Comparison of ENCODE assay signal across 8 cellular contexts in genomic region chr1:150516050-150516591, GRCh38. TPM values are rescaled to one million over a fixed set of nuclear protein-coding genes. Genes with fewer than 3 reads are reported as not detected.
A peak's percentile ranks its signal among the peaks of the same experiment; 100 is the strongest.
DNase-seq lines count a peak whose midpoint lies in the region; ATAC-seq and TF ChIP-seq lines count a peak whose summit lies in the region.

No MANE protein-coding gene starts in this region.

- H3K4me1 ChIP-seq in HAP-1, result peaks cover 11% of the 10 kb centered on the region
- H3K4me1 ChIP-seq in PC-9 (replicated peaks; ENCODE audit: insufficient read depth), result peaks cover 22% of the 10 kb centered on the region
- H3K4me1 ChIP-seq in mesodermal cell (ENCODE audit: control insufficient read depth, insufficient read depth, low read length, poor library complexity, severe bottlenecking), result peaks cover 8% of the 10 kb centered on the region
- H3K4me1 ChIP-seq in upper lobe of right lung, result peaks cover 8% of the 10 kb centered on the region

- no peak overlapping the region for H3K27ac ChIP-seq in PC-9
- H3K27ac ChIP-seq in mesodermal cell (ENCODE audit: low read depth, low read length, severe bottlenecking), result peak overlapping the region; percentile 45
- H3K27ac ChIP-seq in upper lobe of right lung, result peak overlapping the region; percentile 88

- H3F3A ChIP-seq in PC-9 (ENCODE audit: insufficient read depth, low read depth), result peaks cover 9% of the 10 kb centered on the region

- in situ Hi-C loops in HAP-1 (cut with MboI; ENCODE audit: low sequenced_read_pairs), result no loop called here

- H3K9me2 ChIP-seq in PC-9 (ENCODE audit: insufficient read depth), result no peaks in the 10 kb centered on the region

- peak overlapping the region; percentile 84 for H2AFZ ChIP-seq in PC-9

- POLR2A ChIA-PET in PC-9 (lab: Charles Lee; ENCODE audit: unreplicated experiment), result interaction anchor here (0.5 to 1.3 kb wide), 7 partner anchors 8 to 321 kb away, joined by 3 to 29 read pairs (median 5); partner anchors contain the start of gene ECM1

- H3K36me3 ChIP-seq in HAP-1 (replicated peaks), result no peaks in the 10 kb centered on the region
- no peaks in the 10 kb centered on the region for H3K36me3 ChIP-seq in PC-9 (ENCODE audit: low read depth)
- H3K36me3 ChIP-seq in mesodermal cell (ENCODE audit: control insufficient read depth, insufficient read depth, low read length), result peaks cover 29% of the 10 kb centered on the region
- H3K36me3 ChIP-seq in upper lobe of right lung, result no peaks in the 10 kb centered on the region

- peak overlapping the region; percentile 87 for H3K4me2 ChIP-seq in PC-9

- no peaks in the 10 kb centered on the region for H3K79me2 ChIP-seq in PC-9 (ENCODE audit: low read depth)

- CTCF ChIA-PET in PC-9 (lab: Charles Lee), result interaction anchor here (0.6 to 0.8 kb wide), 4 partner anchors 13 to 265 kb away, joined by 3 to 6 read pairs (median 5); no protein-coding TSS in a partner anchor

- TF ChIP-seq CTCF in PC-9 (conservative IDR thresholded peaks at IDR 0.05), result no peak
- peak; percentile 38 for TF ChIP-seq CTCF in choroid plexus epithelial cell (conservative IDR thresholded peaks at IDR 0.05; ENCODE audit: low read depth, low read length)
- no peak for TF ChIP-seq CTCF in upper lobe of right lung (IDR thresholded peaks at IDR 0.05)

- 51 to 54% methylated on average over 14 to 15 of the region's 19 CpGs for WGBS in mesodermal cell (ENCODE audit: insufficient coverage in 2 of 2), 2 experiments

- DNase-seq in Ammon's horn (ENCODE audit: low spot score), result peak; percentile 40
- peak in 1 of 2 experiments; percentile 52 for DNase-seq in HAP-1 (ENCODE audit: low spot score in 2 of 2)
- no peak for DNase-seq in PC-9
- no peak for DNase-seq in choroid plexus epithelial cell (ENCODE audit: low read depth)
- no peak for DNase-seq in upper lobe of right lung

- H3K9me3 ChIP-seq in HAP-1 (no peaks in the 10 kb centered on the region), PC-9 (ENCODE audit: insufficient read depth, low read depth) (no peaks in the 10 kb centered on the region), mesodermal cell (ENCODE audit: control insufficient read depth, low read length) (no peaks in the 10 kb centered on the region), upper lobe of right lung (no peaks in the 10 kb centered on the region)

- H4K20me1 ChIP-seq in PC-9 (ENCODE audit: insufficient read depth), result no peaks in the 10 kb centered on the region

- intact Hi-C loops in PC-9 (cut with micrococcal nuclease; ENCODE audit: unreplicated experiment) (no loop called here), upper lobe of right lung (cut with DNase I) (no loop called here)

- BruUV-seq in PC-9 (replicated peaks; lab: Mats Ljungman, UMichigan), result no TSS peak

- H3K4me3 ChIP-seq in HAP-1 (peak overlapping the region; percentile 48), PC-9 (peak overlapping the region; percentile 70), choroid plexus epithelial cell (ENCODE audit: low read depth, low read length) (peak overlapping the region; percentile 79), mesodermal cell (ENCODE audit: extremely low read depth, insufficient read depth, low read length, poor library complexity, severe bottlenecking) (peak overlapping the region; percentile 42), upper lobe of right lung (peak overlapping the region; percentile 68)

- no peak for ATAC-seq in upper lobe of right lung
- ATAC-seq in HG02678 (IDR thresholded peaks at IDR 0.05; ENCODE audit: unreplicated experiment), result no peak
- ATAC-seq in HG02798 (IDR thresholded peaks at IDR 0.05; ENCODE audit: poor library complexity, unreplicated experiment), result no peak

- H3K27me3 ChIP-seq in HAP-1 (ENCODE audit: low read depth) (no peaks in the 10 kb centered on the region), PC-9 (ENCODE audit: insufficient read depth, low read depth) (no peaks in the 10 kb centered on the region), upper lobe of right lung (no peaks in the 10 kb centered on the region)

RNA-seq across cellular contexts. Expression of gene FALEC, which starts 0.6 kb away (rescaled TPM):
- total RNA-seq in PC-9 (2021) (0.94 and 2.1 TPM in 2 replicates), upper lobe of right lung (1.0 TPM)
- polyA plus RNA-seq in mesodermal cell (2013, experiment 1 of 2), result not detected
- polyA plus RNA-seq in mesodermal cell (2013, experiment 2 of 2), result not detected

RNA-seq across cellular contexts. Expression of gene ECM1, which starts 8.2 kb away (rescaled TPM):
- total RNA-seq in PC-9 (2021) (6.3 and 10.3 TPM in 2 replicates), upper lobe of right lung (15.5 TPM)
- 80.5 TPM for polyA plus RNA-seq in mesodermal cell (2013, experiment 1 of 2)
- 65.4 TPM for polyA plus RNA-seq in mesodermal cell (2013, experiment 2 of 2)

RNA-seq across cellular contexts. Expression of gene TARS2, which starts 28.9 kb away (rescaled TPM):
- 44.8 and 46.0 TPM in 2 replicates for total RNA-seq in PC-9 (2021)
- 26.3 TPM for polyA plus RNA-seq in mesodermal cell (2013, experiment 1 of 2)
- polyA plus RNA-seq in mesodermal cell (2013, experiment 2 of 2), result 22.1 TPM
- total RNA-seq in upper lobe of right lung, result 18.5 TPM

RNA-seq across cellular contexts. Expression of gene ADAMTSL4, which starts 33.1 kb away (rescaled TPM):
- 67.9 and 76.7 TPM in 2 replicates for total RNA-seq in PC-9 (2021)
- polyA plus RNA-seq in mesodermal cell (2013, experiment 1 of 2), result 6.7 TPM
- 7.2 TPM for polyA plus RNA-seq in mesodermal cell (2013, experiment 2 of 2)
- 99.2 TPM for total RNA-seq in upper lobe of right lung
